1 cellular context compared by ENCODE assay signal in the genomic region with DNA sequence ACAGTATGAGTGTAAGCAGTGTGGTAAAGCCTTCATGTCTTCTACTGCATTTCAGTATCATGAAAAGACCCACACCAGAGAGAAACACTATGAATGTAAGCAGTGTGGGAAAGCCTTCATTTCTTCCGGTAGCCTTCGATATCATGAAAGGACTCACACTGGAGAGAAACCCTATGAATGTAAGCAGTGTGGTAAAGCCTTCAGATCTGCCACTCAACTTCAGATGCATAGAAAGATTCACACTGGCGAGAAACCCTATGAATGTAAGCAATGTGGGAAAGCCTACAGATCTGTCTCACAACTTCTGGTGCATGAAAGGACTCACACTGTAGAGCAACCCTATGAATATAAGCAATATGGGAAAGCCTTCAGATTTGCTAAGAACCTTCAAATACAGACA.
TF ChIP-seq lines count a peak whose summit lies in the region.

No MANE protein-coding gene starts in this region.

TF ChIP-seq in GM23338, 12 proteins besides CTCF, POLR2A, EP300 and RAD21 (continued from another document):
- no peak for TF ChIP-seq NANOG (IDR thresholded peaks at IDR 0.05; ENCODE audit: borderline replicate concordance)
- TF ChIP-seq EZH2phosphoT487 (IDR thresholded peaks at IDR 0.05; ENCODE audit: unreplicated experiment): no peak
